Comparison of ENCODE assay signal across 12 cellular contexts in genomic region chr19:4393947-4394590, GRCh38. TPM values are rescaled to one million over a fixed set of nuclear protein-coding genes. Genes with fewer than 3 reads are reported as not detected.
A peak's percentile ranks its signal among the peaks of the same experiment; 100 is the strongest.
DNase-seq lines count a peak whose midpoint lies in the region; TF ChIP-seq lines count a peak whose summit lies in the region.
"Had no signal": no experiment of that assay in that cellular context is flagged by ENCODE, and none has a peak within 500 bp of the region (broad histone marks: within the 10 kb centered on the region; RNA-seq: fewer than 3 reads in every experiment).

No MANE protein-coding gene starts in this region.

- POLR2A ChIA-PET in HEK293 (lab: Yijun Ruan, JAX), result interaction anchor here (0.6 to 1.3 kb wide), 6 partner anchors 8 to 51 kb away, joined by 3 to 7 read pairs (median 4); partner anchors contain the start of gene CHAF1A

- H3K4me3 ChIP-seq in AG10803 (ENCODE audit: low read length) (peak overlapping the region; percentile 34), HEK293 (ENCODE audit: low read depth, low read length) (no peak overlapping the region)

- peak overlapping the region; percentile 54 for H3K4me3 Mint-ChIP-seq in nephron progenitor cell

- H3K4me1 ChIP-seq in HEK293 (ENCODE audit: control insufficient read depth, insufficient read depth, low read length), result peaks cover 13% of the 10 kb centered on the region

- H3K36me3 ChIP-seq in HEK293 (ENCODE audit: control insufficient read depth in 2 of 2, insufficient read depth in 1 of 2, low read length in 2 of 2), result peaks cover 3 to 45% of the 10 kb centered on the region in 2 experiments; a peak in 2 of 3 replicates

- DNase-seq in AG10803 (ENCODE audit: low read depth) (peak; percentile 76), dermis blood vessel endothelial cell (peak; percentile 56), nephron progenitor cell (no peak), Ammon's horn (ENCODE audit: low spot score) (no peak), SIG-M5 (lab: John Stamatoyannopoulos, UW) (no peak), NCI-H1436 treated with DMSO at 0.1 percent for 48 hours (lab: John Stamatoyannopoulos, UW) (no peak), NOMO-1 treated with dmso at 0.1 percent for 144 hours (lab: John Stamatoyannopoulos, UW; ENCODE audit: unreplicated experiment) (no peak)
- DNase-seq: DMS153, GOT3, NCI-H2029 treated with DMSO at 0.1 percent for 48 hours had no signal

- CTCF ChIA-PET in HEK293 (lab: Yijun Ruan, JAX), result interaction anchor here (0.7 kb wide), 1 partner anchor 18 kb away, joined by 3 read pairs; no protein-coding TSS in a partner anchor

- peaks cover 72% of the 10 kb centered on the region for H3K4me1 Mint-ChIP-seq in nephron progenitor cell

- H3K9me3 ChIP-seq in HEK293 (ENCODE audit: control insufficient read depth, insufficient read depth, low read depth, low read length), result no peaks in the 10 kb centered on the region

- TF ChIP-seq CTCF in AG10803 (conservative IDR thresholded peaks at IDR 0.05; ENCODE audit: low read length) (no peak), HEK293 (tag by site-specific recombination; IDR thresholded peaks at IDR 0.05) (no peak), nephron progenitor cell (IDR thresholded peaks at IDR 0.05) (no peak)

- no peaks in the 10 kb centered on the region for H3K9me3 Mint-ChIP-seq in nephron progenitor cell

- H3K27ac Mint-ChIP-seq in nephron progenitor cell, result peak overlapping the region; percentile 92

- H3K27me3 Mint-ChIP-seq in nephron progenitor cell (ENCODE audit: low read depth, poor library complexity), result no peaks in the 10 kb centered on the region

- H3K36me3 Mint-ChIP-seq in nephron progenitor cell (ENCODE audit: low read depth), result peaks cover 17% of the 10 kb centered on the region

- H3K27ac ChIP-seq in HEK293 (ENCODE audit: extremely low read depth, low read depth, low read length), result no peak overlapping the region
- H3K27ac ChIP-seq: HL-60 had no signal

TF ChIP-seq in HEK293, 187 proteins besides CTCF, POLR2A, EP300 and RAD21:
- TF ChIP-seq ZNF792 (tag by site-specific recombination; IDR thresholded peaks at IDR 0.05), result no peak
- TF ChIP-seq, protein P1, sequence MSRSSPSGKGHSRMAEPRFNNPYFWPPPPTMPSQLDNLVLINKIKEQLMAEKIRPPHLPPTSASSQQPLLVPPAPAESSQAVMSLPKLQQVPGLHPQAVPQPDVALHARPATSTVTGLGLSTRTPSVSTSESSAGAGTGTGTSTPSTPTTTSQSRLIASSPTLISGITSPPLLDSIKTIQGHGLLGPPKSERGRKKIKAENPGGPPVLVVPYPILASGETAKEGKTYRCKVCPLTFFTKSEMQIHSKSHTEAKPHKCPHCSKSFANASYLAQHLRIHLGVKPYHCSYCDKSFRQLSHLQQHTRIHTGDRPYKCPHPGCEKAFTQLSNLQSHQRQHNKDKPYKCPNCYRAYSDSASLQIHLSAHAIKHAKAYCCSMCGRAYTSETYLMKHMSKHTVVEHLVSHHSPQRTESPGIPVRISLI (tag by site-specific recombination; IDR thresholded peaks at IDR 0.05), result 0 out of 2 replicates have a peak, but pooled peaks have one; percentile 18
- TF ChIP-seq ZNF341 (tag by site-specific recombination; IDR thresholded peaks at IDR 0.05; ENCODE audit: low read depth), result peak; percentile 50

RNA-seq across cellular contexts. Expression of gene SH3GL1, which starts 6.3 kb away (rescaled TPM):
- 38.6 and 102 TPM in 2 replicates for total RNA-seq in dermis blood vessel endothelial cell

RNA-seq across cellular contexts. Expression of gene CHAF1A, which starts 8.4 kb away (rescaled TPM):
- 8.7 and 19.5 TPM in 2 replicates for total RNA-seq in dermis blood vessel endothelial cell

RNA-seq across cellular contexts. Expression of gene MPND, which starts 50.7 kb away (rescaled TPM):
- 6.5 and 7.7 TPM in 2 replicates for total RNA-seq in dermis blood vessel endothelial cell

RNA-seq across cellular contexts. Expression of gene STAP2, which starts 55.4 kb away (rescaled TPM):
- total RNA-seq in dermis blood vessel endothelial cell, result 28.1 and 36.6 TPM in 2 replicates

Comparison
In these comparisons a context has a peak if more than half of its experiments do, and no peak if none do; other contexts are left out.
1. DNase-seq: peak in AG10803 (single experiment) and dermis blood vessel endothelial cell (single experiment); none in nephron progenitor cell (single experiment), Ammon's horn (single experiment), SIG-M5 (single experiment), NCI-H1436 treated with DMSO at 0.1 percent for 48 hours (single experiment) and NOMO-1 treated with dmso at 0.1 percent for 144 hours (single experiment).